In the genomic region with DNA sequence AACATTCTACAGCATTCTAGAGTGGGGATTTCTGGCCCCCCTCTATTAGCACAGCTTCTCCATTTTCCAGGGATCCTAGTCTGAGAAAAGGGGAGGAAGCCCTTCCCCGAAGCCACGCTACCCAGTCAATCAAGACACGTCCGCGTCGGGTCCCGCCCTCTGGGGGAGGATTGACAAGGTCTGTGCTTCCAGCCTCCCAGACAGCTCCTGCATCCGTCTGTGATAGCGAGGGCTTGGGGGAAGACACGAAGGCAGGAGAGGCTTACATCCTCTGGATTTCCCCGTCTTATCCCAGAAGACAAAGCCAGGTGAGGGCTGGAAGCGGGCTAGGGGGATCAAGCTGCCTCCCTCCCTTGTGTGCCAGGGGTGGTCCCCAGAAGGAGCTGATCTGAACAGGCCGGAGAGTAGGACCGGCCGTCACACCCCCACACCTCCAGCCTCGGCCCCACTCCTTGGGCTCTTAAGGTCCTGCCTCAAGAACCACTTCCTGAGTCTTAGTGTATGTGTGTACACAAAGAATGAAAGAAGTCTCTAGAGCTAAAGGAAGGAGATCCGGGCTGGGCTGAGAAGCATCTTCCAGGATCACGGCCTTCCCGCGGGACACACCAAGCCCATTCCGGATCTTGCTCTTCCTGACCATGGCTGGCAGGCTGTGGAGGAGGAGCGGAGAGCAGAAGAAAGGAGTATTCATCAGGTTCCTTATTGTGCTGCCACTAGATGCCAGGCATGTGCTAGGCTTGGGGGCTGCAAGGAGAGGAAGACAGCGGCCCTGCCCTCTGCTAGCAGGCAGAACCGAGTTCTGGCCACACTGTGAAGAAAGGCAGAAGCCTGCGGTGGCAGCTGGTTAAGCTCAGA, we compare ENCODE assay signal across 1 cellular context.
A peak's percentile ranks its signal among the peaks of the same experiment; 100 is the strongest.
TF ChIP-seq lines count a peak whose summit lies in the region.

No MANE protein-coding gene starts in this region.

TF ChIP-seq in HEK293, 187 proteins besides CTCF, POLR2A, EP300 and RAD21 (continued from another document):
- TF ChIP-seq ZNF701 (tag by site-specific recombination; IDR thresholded peaks at IDR 0.05) (no peak), ZBTB17 (tag by site-specific recombination; IDR thresholded peaks at IDR 0.05) (peak; percentile 70), SP3 (tag by site-specific recombination; IDR thresholded peaks at IDR 0.05) (peak; percentile 47), ZBTB21 (tag by site-specific recombination; IDR thresholded peaks at IDR 0.05) (0 out of 2 replicates have a peak, but pooled peaks have one; percentile 3), ZNF843 (tag by site-specific recombination; IDR thresholded peaks at IDR 0.05) (no peak), ZNF214 (tag by site-specific recombination; IDR thresholded peaks at IDR 0.05; ENCODE audit: borderline replicate concordance) (no peak), ZNF777 (tag by site-specific recombination; IDR thresholded peaks at IDR 0.05; ENCODE audit: borderline replicate concordance) (no peak), ZNF76 (tag by site-specific recombination; IDR thresholded peaks at IDR 0.05; ENCODE audit: borderline replicate concordance, low read depth) (no peak), ZNF248 (tag by site-specific recombination; IDR thresholded peaks at IDR 0.05) (no peak), IKZF3 (tag by site-specific recombination; IDR thresholded peaks at IDR 0.05) (peak; percentile 63), SP2 (tag by site-specific recombination; IDR thresholded peaks at IDR 0.05) (peak; percentile 76), ZNF394 (tag by site-specific recombination; IDR thresholded peaks at IDR 0.05; ENCODE audit: borderline replicate concordance) (peak; percentile 6; the same call in 1 of the 2 replicates)
TF ChIP-seq in HEK293: peak in this region for 10.
